In genomic region chr4:150789864-150790263, GRCh38 we compare ENCODE assay signal across 17 cellular contexts.
"Had no signal": no experiment of that assay in that cellular context is flagged by ENCODE, and none has a peak within 500 bp of the region (broad histone marks: within the 10 kb centered on the region; RNA-seq: fewer than 3 reads in every experiment).

No MANE protein-coding gene starts in this region.

- H3K9me3 ChIP-seq: esophagus squamous epithelium, suprapubic skin, upper lobe of left lung had no signal

- H3K27me3 ChIP-seq: esophagus squamous epithelium, suprapubic skin, upper lobe of left lung had no signal

- H3K27ac Mint-ChIP-seq: activated B cell treated with CpG ODN at 0.5 μM for 24 hours; activated CD8-positive, alpha-beta T cell treated with anti-CD3 and anti-CD28 coated beads for 36 hours; progenitor cell of endocrine pancreas; stimulated activated naive CD8-positive, alpha-beta T cell treated with anti-CD3 and anti-CD28 coated beads, Interleukin-15, Interleukin-2, amounts not matched to agents 100 ng/mL and 50 ng/mL, for 24 hours had no signal

- H3K4me1 ChIP-seq: esophagus squamous epithelium, suprapubic skin, upper lobe of left lung had no signal

- H3K27ac ChIP-seq: esophagus squamous epithelium, suprapubic skin, upper lobe of left lung had no signal

- H3K27me3 Mint-ChIP-seq: activated B cell treated with CpG ODN at 0.5 μM for 24 hours; activated CD8-positive, alpha-beta T cell treated with anti-CD3 and anti-CD28 coated beads for 36 hours; progenitor cell of endocrine pancreas; stimulated activated naive CD8-positive, alpha-beta T cell treated with anti-CD3 and anti-CD28 coated beads, Interleukin-15, Interleukin-2, amounts not matched to agents 100 ng/mL and 50 ng/mL, for 24 hours had no signal

- DNase-seq: activated B cell treated with CpG ODN at 0.5 μM for 24 hours; activated CD4-positive, alpha-beta T cell treated with anti-CD3 and anti-CD28 coated beads for 48 hours; activated CD8-positive, alpha-beta T cell treated with anti-CD3 and anti-CD28 coated beads for 36 hours; activated effector memory CD4-positive, alpha-beta T cell treated with Interleukin-2 at 50 U/mL for 16 hours; activated naive CD4-positive, alpha-beta T cell treated with anti-CD3 and anti-CD28 coated beads, Interleukin-2, amount 50 U/mL, for 16 hours; activated T-cell treated with anti-CD3 and anti-CD28 coated beads, Interleukin-2, amount 50 U/mL, for 4 hours; esophagus squamous epithelium; foreskin fibroblast; hippocampal formation; nephron progenitor cell; occipital lobe; right cardiac atrium; small intestine; upper lobe of left lung had no signal

- H3K9me3 Mint-ChIP-seq: activated B cell treated with CpG ODN at 0.5 μM for 24 hours; activated CD8-positive, alpha-beta T cell treated with anti-CD3 and anti-CD28 coated beads for 36 hours; activated T-cell treated with anti-CD3 and anti-CD28 coated beads, Interleukin-2, amount 50 U/mL, for 4 hours; nephron progenitor cell; stimulated activated naive CD8-positive, alpha-beta T cell treated with anti-CD3 and anti-CD28 coated beads, Interleukin-15, Interleukin-2, amounts not matched to agents 100 ng/mL and 50 ng/mL, for 24 hours had no signal

- H3K4me3 ChIP-seq: esophagus squamous epithelium, suprapubic skin, upper lobe of left lung had no signal

- H3K36me3 ChIP-seq: esophagus squamous epithelium, suprapubic skin, upper lobe of left lung had no signal

- H3K4me3 Mint-ChIP-seq: activated B cell treated with CpG ODN at 0.5 μM for 24 hours; activated CD8-positive, alpha-beta T cell treated with anti-CD3 and anti-CD28 coated beads for 36 hours; activated T-cell treated with anti-CD3 and anti-CD28 coated beads, Interleukin-2, amount 50 U/mL, for 4 hours; nephron progenitor cell; stimulated activated naive CD8-positive, alpha-beta T cell treated with anti-CD3 and anti-CD28 coated beads, Interleukin-15, Interleukin-2, amounts not matched to agents 100 ng/mL and 50 ng/mL, for 24 hours had no signal
